Comparison of ENCODE assay signal across 30 cellular contexts in the genomic region with DNA sequence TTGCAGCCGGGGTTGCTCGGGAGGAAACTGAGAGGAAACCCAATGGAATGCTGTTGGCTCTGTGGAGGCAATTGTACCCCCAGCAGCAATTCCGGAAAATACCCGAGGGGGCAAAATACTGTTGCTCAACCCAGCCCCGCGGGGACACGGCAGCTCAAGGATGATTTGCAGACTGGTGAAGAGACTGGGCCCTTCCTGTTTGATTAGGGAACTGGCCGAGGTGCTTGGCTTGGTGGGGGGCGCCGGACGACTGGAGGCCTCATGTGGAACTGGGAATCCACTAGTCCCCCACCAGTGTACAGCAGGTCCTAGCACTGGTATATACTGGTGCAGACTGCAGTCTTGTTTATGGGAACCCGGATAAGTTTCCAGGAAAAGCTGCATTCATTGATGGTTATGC. TPM values are rescaled to one million over a fixed set of nuclear protein-coding genes. Genes with fewer than 3 reads are reported as not detected.
"Had no signal": no experiment of that assay in that cellular context is flagged by ENCODE, and none has a peak within 500 bp of the region (broad histone marks: within the 10 kb centered on the region; RNA-seq: fewer than 3 reads in every experiment).

No MANE protein-coding gene starts in this region.

- ATAC-seq: activated CD8-positive, alpha-beta T cell treated with anti-CD3 and anti-CD28 coated beads, Interleukin-2, amount 10 ng/mL, durations not matched to agents 7 days and 5 days; Panc1; Right ventricle myocardium inferior; WTC11 had no signal

- DNase-seq: activated CD4-positive, alpha-beta T cell treated with anti-CD3 and anti-CD28 coated beads for 48 hours; activated CD4-positive, alpha-beta T cell treated with anti-CD3 and anti-CD28 coated beads, Interleukin-2, amount 50 U/mL, for 4 hours; activated CD4-positive, CD25-positive, alpha-beta regulatory T cell treated with anti-CD3 and anti-CD28 coated beads, Interleukin-2, amount 50 U/mL, for 72 hours; activated CD8-positive, alpha-beta memory T cell treated with anti-CD3 and anti-CD28 coated beads, Interleukin-2, amount 50 U/mL, for 48 hours; activated CD8-positive, alpha-beta T cell treated with anti-CD3 and anti-CD28 coated beads, Interleukin-2, amount 10 ng/mL, durations not matched to agents 7 days and 5 days; activated naive CD4-positive, alpha-beta T cell treated with anti-CD3 and anti-CD28 coated beads, Interleukin-2, amount 50 U/mL, for 16 hours; activated naive CD8-positive, alpha-beta T cell treated with anti-CD3 and anti-CD28 coated beads, Interleukin-2, amount 10 ng/mL, durations not matched to agents 7 days and 5 days; activated T-cell treated with anti-CD3 and anti-CD28 coated beads, Interleukin-2, amount 50 U/mL, for 1 hour; adrenal gland; anterior cingulate cortex; caudate nucleus; colonic mucosa; MV-4-11; NCI-H1105; NCI-H1436; NCI-H2029 treated with DMSO at 0.1 percent for 48 hours; NCI-H345; NCI-H510A; NCI-H526 treated with DMSO at 0.1 percent for 48 hours; NCI-H82; RPMI8226 had no signal

- H3K36me3 ChIP-seq: adrenal gland, breast epithelium, colonic mucosa had no signal

- H3K4me1 ChIP-seq: adrenal gland, breast epithelium, colonic mucosa had no signal

- H3K27ac ChIP-seq: adrenal gland, breast epithelium, colonic mucosa, SK-N-MC had no signal

- H3K9me3 ChIP-seq: adrenal gland, breast epithelium, colonic mucosa had no signal

- H3K4me3 ChIP-seq: adrenal gland, breast epithelium, colonic mucosa, SK-N-MC had no signal

- H3K27me3 ChIP-seq: adrenal gland, breast epithelium, colonic mucosa had no signal

RNA-seq across cellular contexts. Expression of gene RNASE12, which starts 10.3 kb away (rescaled TPM):
- total RNA-seq: activated CD8-positive, alpha-beta T cell treated with anti-CD3 and anti-CD28 coated beads, Interleukin-2, amount 10 ng/mL, durations not matched to agents 7 days and 5 days; activated naive CD8-positive, alpha-beta T cell treated with anti-CD3 and anti-CD28 coated beads, Interleukin-2, amount 10 ng/mL, durations not matched to agents 7 days and 5 days; adrenal gland; breast epithelium; cerebellum; colonic mucosa; LHCN-M2; M059J; OCI-LY7; Right ventricle myocardium inferior; WTC11 had no signal
- polyA plus RNA-seq: adrenal gland had no signal

RNA-seq across cellular contexts. Expression of gene RNASE11, which starts 13.7 kb away (rescaled TPM):
- total RNA-seq: activated CD8-positive, alpha-beta T cell treated with anti-CD3 and anti-CD28 coated beads, Interleukin-2, amount 10 ng/mL, durations not matched to agents 7 days and 5 days; activated naive CD8-positive, alpha-beta T cell treated with anti-CD3 and anti-CD28 coated beads, Interleukin-2, amount 10 ng/mL, durations not matched to agents 7 days and 5 days; adrenal gland; breast epithelium; cerebellum; colonic mucosa; LHCN-M2; M059J; OCI-LY7; Right ventricle myocardium inferior; WTC11 had no signal

RNA-seq across cellular contexts. Expression of gene OR6S1, which starts 40.0 kb away (rescaled TPM):
- total RNA-seq: activated CD8-positive, alpha-beta T cell treated with anti-CD3 and anti-CD28 coated beads, Interleukin-2, amount 10 ng/mL, durations not matched to agents 7 days and 5 days; activated naive CD8-positive, alpha-beta T cell treated with anti-CD3 and anti-CD28 coated beads, Interleukin-2, amount 10 ng/mL, durations not matched to agents 7 days and 5 days; adrenal gland; breast epithelium; cerebellum; colonic mucosa; LHCN-M2; M059J; OCI-LY7; Right ventricle myocardium inferior; WTC11 had no signal
- polyA plus RNA-seq: adrenal gland had no signal

RNA-seq across cellular contexts. Expression of gene RNASE9, which starts 40.7 kb away (rescaled TPM):
- total RNA-seq: activated CD8-positive, alpha-beta T cell treated with anti-CD3 and anti-CD28 coated beads, Interleukin-2, amount 10 ng/mL, durations not matched to agents 7 days and 5 days; activated naive CD8-positive, alpha-beta T cell treated with anti-CD3 and anti-CD28 coated beads, Interleukin-2, amount 10 ng/mL, durations not matched to agents 7 days and 5 days; adrenal gland; breast epithelium; cerebellum; colonic mucosa; LHCN-M2; M059J; OCI-LY7; Right ventricle myocardium inferior; WTC11 had no signal
- polyA plus RNA-seq: adrenal gland had no signal
